Comparison of ENCODE assay signal across 11 cellular contexts in the genomic region with DNA sequence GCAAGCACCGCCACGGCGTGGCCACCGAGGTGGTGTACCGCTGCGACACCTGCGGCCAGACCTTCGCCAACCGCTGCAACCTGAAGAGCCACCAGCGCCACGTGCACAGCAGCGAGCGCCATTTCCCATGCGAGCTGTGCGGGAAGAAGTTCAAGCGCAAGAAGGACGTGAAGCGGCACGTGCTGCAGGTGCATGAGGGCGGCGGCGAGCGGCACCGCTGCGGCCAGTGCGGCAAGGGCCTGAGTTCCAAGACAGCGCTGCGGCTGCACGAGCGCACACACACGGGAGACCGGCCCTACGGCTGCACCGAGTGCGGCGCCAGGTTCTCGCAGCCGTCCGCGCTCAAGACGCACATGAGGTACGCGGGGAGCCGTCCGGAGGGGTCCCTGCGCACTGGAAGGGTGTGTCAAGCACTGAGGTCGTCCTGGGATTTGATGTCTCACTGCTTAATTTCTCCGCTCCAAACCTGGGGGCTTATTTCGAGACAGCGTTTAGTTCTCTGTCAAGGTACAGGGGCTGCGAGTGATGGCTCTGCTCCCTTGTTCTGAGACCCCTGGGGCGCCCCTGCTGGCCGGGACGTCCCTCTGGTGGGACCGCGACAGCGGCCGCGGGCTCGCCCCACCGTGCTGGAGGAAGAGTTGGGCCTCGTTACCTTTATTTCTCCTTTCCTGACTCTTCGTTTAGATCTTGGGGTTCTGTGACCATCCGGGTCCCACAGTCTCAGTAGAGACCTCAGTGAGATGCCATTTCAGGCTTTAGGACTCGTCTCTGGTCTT. TPM values are rescaled to one million over a fixed set of nuclear protein-coding genes. Genes with fewer than 3 reads are reported as not detected.
DNase-seq lines count a peak whose midpoint lies in the region; ATAC-seq and TF ChIP-seq lines count a peak whose summit lies in the region.
"Had no signal": no experiment of that assay in that cellular context is flagged by ENCODE, and none has a peak within 500 bp of the region (broad histone marks: within the 10 kb centered on the region; RNA-seq: fewer than 3 reads in every experiment).

No MANE protein-coding gene starts in this region.

- DNase-seq in H7 (peak; percentile 78), adrenal gland (no peak), natural killer cell (no peak), NCI-H524 (lab: John Stamatoyannopoulos, UW) (no peak), germinal center (ENCODE audit: low spot score) (no peak), AG08395 (ENCODE audit: low spot score) (no peak), kidney glomerular epithelial cell (lab: John Stamatoyannopoulos, UW) (no peak)
- DNase-seq: activated effector memory CD4-positive, alpha-beta T cell treated with anti-CD3 and anti-CD28 coated beads, Interleukin-2, amount 50 U/mL, for 16 hours; NCI-H1694 treated with DMSO at 0.1 percent for 48 hours; sigmoid colon had no signal

- H3K36me3 ChIP-seq in BLaER1 treated with 17β-estradiol and CSF1 and Interleukin-3, amounts not matched to agents 10 nM and 100 nM, result peaks cover 42 to 66% (median 62%) of the 10 kb centered on the region in 11 experiments
- peaks cover 11% of the 10 kb centered on the region for H3K36me3 ChIP-seq in H7 (replicated peaks; ENCODE audit: control insufficient read depth, insufficient read depth, low read length)
- peaks cover 0 to 35% of the 10 kb centered on the region in 2 donors for H3K36me3 ChIP-seq in adrenal gland (replicated peaks in 1 of 2)

- peak overlapping the region in 5 of 11 experiments; percentile 19 to 72 (median 49); a peak in 8 of 22 replicates for H3K27ac ChIP-seq in BLaER1 treated with 17β-estradiol and CSF1 and Interleukin-3, amounts not matched to agents 10 nM and 100 nM
- H3K27ac ChIP-seq in adrenal gland, result peak overlapping the region in 3 of 5 donors; percentile 5 to 36 (median 24)

- peak overlapping the region; percentile 41 to 95 (median 56) for H3K4me2 ChIP-seq in BLaER1 treated with 17β-estradiol and CSF1 and Interleukin-3, amounts not matched to agents 10 nM and 100 nM

- H3K4me3 ChIP-seq in BLaER1 treated with 17β-estradiol and CSF1 and Interleukin-3, amounts not matched to agents 10 nM and 100 nM, result peak overlapping the region in 4 of 10 experiments; percentile 13 to 31 (median 19); a peak in 7 of 20 replicates
- no peak overlapping the region for H3K4me3 ChIP-seq in H7 (ENCODE audit: insufficient read depth, low read depth, low read length)
- no peak overlapping the region for H3K4me3 ChIP-seq in adrenal gland
- H3K4me3 ChIP-seq: sigmoid colon had no signal

- H3K4me3 Mint-ChIP-seq in natural killer cell, result peak overlapping the region; percentile 72

- peaks cover 46 to 51% of the 10 kb centered on the region in 2 donors for H3K4me1 Mint-ChIP-seq in natural killer cell

- H3K9me3 Mint-ChIP-seq in natural killer cell, result no peaks in the 10 kb centered on the region

- peaks cover 35 to 73% (median 51%) of the 10 kb centered on the region in 10 experiments for H3K4me1 ChIP-seq in BLaER1 treated with 17β-estradiol and CSF1 and Interleukin-3, amounts not matched to agents 10 nM and 100 nM
- peaks cover 25 to 68% of the 10 kb centered on the region in 2 donors for H3K4me1 ChIP-seq in adrenal gland (replicated peaks in 1 of 2)

- no peaks in the 10 kb centered on the region for H3K9me3 ChIP-seq in BLaER1 treated with 17β-estradiol and CSF1 and Interleukin-3, amounts not matched to agents 10 nM and 100 nM (replicated peaks in 1 of 11)
- no peaks in the 10 kb centered on the region for H3K9me3 ChIP-seq in adrenal gland (replicated peaks in 1 of 3)
- H3K9me3 ChIP-seq: sigmoid colon had no signal

- WGBS in adrenal gland, 4 donors, result 94 to 96% (median 95%) methylated on average over 62 to 65 of the region's 65 CpGs

- ATAC-seq in natural killer cell, result no peak

- TF ChIP-seq POLR2A in adrenal gland (IDR thresholded peaks at IDR 0.05), result no peak

- peak overlapping the region in 6 of 11 experiments; percentile 4 to 67 (median 38); a peak in 9 of 22 replicates for H3K9ac ChIP-seq in BLaER1 treated with 17β-estradiol and CSF1 and Interleukin-3, amounts not matched to agents 10 nM and 100 nM

- TF ChIP-seq CTCF in adrenal gland (IDR thresholded peaks at IDR 0.05), result no peak
- TF ChIP-seq CTCF in natural killer cell (IDR thresholded peaks at IDR 0.05), result no peak

- peaks cover 11% of the 10 kb centered on the region for H3K36me3 Mint-ChIP-seq in natural killer cell

- peaks cover 48 to 84% (median 73%) of the 10 kb centered on the region in 11 experiments; a peak in 21 of 22 replicates for H4K20me1 ChIP-seq in BLaER1 treated with 17β-estradiol and CSF1 and Interleukin-3, amounts not matched to agents 10 nM and 100 nM

- peak overlapping the region; percentile 98 for H3K27ac Mint-ChIP-seq in natural killer cell

- H3K27me3 ChIP-seq in BLaER1 treated with 17β-estradiol and CSF1 and Interleukin-3, amounts not matched to agents 10 nM and 100 nM, result no peaks in the 10 kb centered on the region
- H3K27me3 ChIP-seq in H7 (ENCODE audit: control insufficient read depth, insufficient read depth, low read length) (no peaks in the 10 kb centered on the region), adrenal gland (no peaks in the 10 kb centered on the region)
- H3K27me3 ChIP-seq: sigmoid colon had no signal

- H3K27me3 Mint-ChIP-seq in natural killer cell (ENCODE audit: low read depth in 2 of 2), result no peaks in the 10 kb centered on the region

- intact Hi-C loops in adrenal gland (cut with DNase I) (loop anchor here in 1 of 2 donors (10.0 kb wide), 1 partner anchor 59 kb away; a partner anchor contains a TSS), natural killer cell (cut with micrococcal nuclease) (loop anchor here (10.0 kb wide), 1 partner anchor 1589 kb away; no protein-coding TSS in a partner anchor)

RNA-seq across cellular contexts. Expression of a gene that starts 3.6 kb away (rescaled TPM):
- 8.8 and 16.0 TPM in 2 replicates for total RNA-seq in H7 (2014; rRNA removed; shearing (Covaris generic))
- total RNA-seq in adrenal gland (10 to 100 TPM; 11.1 to 31.7 (median 21.1) TPM), natural killer cell (10 to 100 TPM; 45.1 to 56.6 (median 45.9) TPM)
- 10 to 100 TPM in 1 of 3 donors, 1 to 10 TPM in 2; 8.0 to 19.5 (median 8.2) TPM for polyA plus RNA-seq in adrenal gland

RNA-seq across cellular contexts. Expression of a gene that starts 15.0 kb away (rescaled TPM):
- total RNA-seq in H7 (2014; rRNA removed; shearing (Covaris generic)), result 38.4 and 54.7 TPM in 2 replicates
- 10 to 100 TPM; 11.1 to 43.8 (median 20.3) TPM for total RNA-seq in adrenal gland
- polyA plus RNA-seq in adrenal gland, result 10 to 100 TPM in 2 of 3 donors, 1 to 10 TPM in 1; 9.2 to 17.0 (median 15.5) TPM
- 10 to 100 TPM; 47.4 to 61.8 (median 56.3) TPM for total RNA-seq in natural killer cell

RNA-seq across cellular contexts. Expression of a gene that starts 55.7 kb away (rescaled TPM):
- total RNA-seq in H7 (2014; rRNA removed; shearing (Covaris generic)), result 4.8 and 11.8 TPM in 2 replicates
- 10 to 100 TPM; 13.8 to 24.8 (median 20.2) TPM for total RNA-seq in adrenal gland
- polyA plus RNA-seq in adrenal gland, result 10 to 100 TPM; 11.8 to 26.8 (median 17.0) TPM
- total RNA-seq in natural killer cell, result 10 to 100 TPM; 22.8 to 23.9 (median 22.9) TPM
